Comparison of ENCODE assay signal across 8 cellular contexts in the genomic region with DNA sequence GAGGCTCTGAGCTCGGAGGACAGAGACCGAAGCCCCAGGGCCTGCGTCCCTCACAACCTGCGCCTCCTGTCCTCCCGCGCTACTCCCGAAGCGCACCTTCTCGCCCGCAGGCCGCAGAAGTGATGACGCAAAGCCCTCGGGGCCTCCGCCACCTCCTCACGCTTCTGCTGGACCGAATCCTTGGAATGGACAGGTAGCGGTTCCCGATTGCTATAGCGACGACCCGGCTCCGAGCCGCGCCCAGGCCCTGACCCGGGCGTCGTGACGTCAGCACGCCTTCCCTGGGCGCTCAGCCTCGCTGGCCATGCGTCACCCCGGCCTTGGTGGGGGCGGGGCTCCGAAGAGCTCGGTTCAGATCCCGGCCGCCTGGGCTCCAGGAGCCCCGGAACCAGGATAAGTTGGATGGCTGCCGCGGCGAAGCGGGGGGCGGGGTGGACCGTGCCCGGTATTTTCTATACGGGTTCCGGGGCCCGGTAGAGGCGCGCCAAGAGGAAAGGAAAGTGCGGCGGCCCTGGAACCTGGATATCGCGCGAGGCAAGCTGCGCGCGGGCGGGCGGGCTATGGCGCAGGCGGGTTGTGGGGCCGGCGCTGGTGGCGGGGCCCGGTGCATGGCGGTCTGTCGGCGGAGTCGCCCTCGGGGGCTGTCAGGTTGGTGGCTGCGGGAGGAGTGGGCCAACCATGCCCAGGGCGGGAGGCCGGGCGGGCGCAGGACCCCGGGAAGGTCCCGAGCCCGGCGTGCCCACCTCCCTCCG. TPM values are rescaled to one million over a fixed set of nuclear protein-coding genes. Genes with fewer than 3 reads are reported as not detected.
A peak's percentile ranks its signal among the peaks of the same experiment; 100 is the strongest.
DNase-seq lines count a peak whose midpoint lies in the region; ATAC-seq and TF ChIP-seq lines count a peak whose summit lies in the region.

A gene (plus strand): TSS at position 542 of the 752 bp plus-strand sequence. CDS start 21,417 bp downstream, outside the sequence.

- peaks cover 6 to 19% (median 12%) of the 10 kb centered on the region in 4 donors for H3K4me1 ChIP-seq in liver (ENCODE audit: control insufficient read depth in 4 of 4, insufficient read depth in 4 of 4, low read length in 3 of 4)

- peak in 1 of 2 donors; percentile 10 for TF ChIP-seq RAD21 in liver (IDR thresholded peaks at IDR 0.05)

- H3K9me3 ChIP-seq in liver (ENCODE audit: control insufficient read depth in 4 of 4, low read length in 3 of 4): no peaks in the 10 kb centered on the region

- WGBS in liver: under 1% methylated on average over 82 of the region's 82 CpGs

- no peaks in the 10 kb centered on the region for H3K36me3 ChIP-seq in liver (ENCODE audit: control insufficient read depth in 4 of 4, insufficient read depth in 3 of 4, low read depth in 1 of 4, low read length in 3 of 4)

- no peaks in the 10 kb centered on the region for H3K27me3 ChIP-seq in liver (ENCODE audit: control insufficient read depth in 4 of 4, insufficient read depth in 4 of 4, low read length in 3 of 4)

- H3K9ac ChIP-seq in liver (ENCODE audit: low read depth in 1 of 2, low read length in 2 of 2): peak within 1 kb of the TSS; percentile 75 to 90

- peak; percentile 84 for ATAC-seq in GM19372 (IDR thresholded peaks at IDR 0.05; ENCODE audit: low read depth, unreplicated experiment)
- ATAC-seq in HG03565 (IDR thresholded peaks at IDR 0.05; ENCODE audit: unreplicated experiment): peak; percentile 71

- DNase-seq in C1 segment of cervical spinal cord (lab: John Stamatoyannopoulos, UW) (peak; percentile 79 to 98 (median 94)), NCI-H774 (lab: John Stamatoyannopoulos, UW) (peak; percentile 97), dermis blood vessel endothelial cell (peak; percentile 96)
- DNase-seq in activated CD4-positive, alpha-beta T cell treated with anti-CD3 and anti-CD28 coated beads, Interleukin-2, amount 50 U/mL, for 4 hours: peak; percentile 85 to 89
- DNase-seq in stimulated activated CD4-positive, alpha-beta T cell treated with anti-CD3 and anti-CD28 coated beads, Interleukin-4, amount 100 ng/mL, for 24 hours: peak; percentile 93

- H3K27ac ChIP-seq in liver (ENCODE audit: low read depth in 1 of 2, low read length in 2 of 2): peak within 1 kb of the TSS; percentile 95 to 98

- TF ChIP-seq CTCF in liver (IDR thresholded peaks at IDR 0.05; ENCODE audit: low read depth, low read length, missing input control): no peak

- H3K4me3 ChIP-seq in liver (ENCODE audit: low read depth in 1 of 3, low read length in 3 of 3): peak within 1 kb of the TSS; percentile 72 to 92 (median 79)

TF ChIP-seq in liver, 16 proteins besides CTCF, POLR2A, EP300 and RAD21:
- TF ChIP-seq, protein P1, sequence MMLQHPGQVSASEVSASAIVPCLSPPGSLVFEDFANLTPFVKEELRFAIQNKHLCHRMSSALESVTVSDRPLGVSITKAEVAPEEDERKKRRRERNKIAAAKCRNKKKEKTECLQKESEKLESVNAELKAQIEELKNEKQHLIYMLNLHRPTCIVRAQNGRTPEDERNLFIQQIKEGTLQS (IDR thresholded peaks at IDR 0.05): peak; percentile 73
- TF ChIP-seq RXRA (IDR thresholded peaks at IDR 0.05) (peak in 1 of 2 donors; percentile 61), HNF4G (IDR thresholded peaks at IDR 0.05) (no peak), FOXA2 (IDR thresholded peaks at IDR 0.05) (no peak), EGR1 (IDR thresholded peaks at IDR 0.05; ENCODE audit: low read depth in 2 of 2) (peak in 1 of 2 donors; percentile 68), SP1 (IDR thresholded peaks at IDR 0.05) (peak; percentile 79), FOXA1 (IDR thresholded peaks at IDR 0.05) (no peak), NR2F2 (IDR thresholded peaks at IDR 0.05) (peak; percentile 65), TAF1 (conservative IDR thresholded peaks at IDR 0.05) (no peak), GABPA (IDR thresholded peaks at IDR 0.05 in 1 of 2, conservative IDR thresholded peaks at IDR 0.05 in 1 of 2) (peak in 1 of 2 donors; percentile 47), YY1 (IDR thresholded peaks at IDR 0.05) (peak; percentile 52), HNF4A (conservative IDR thresholded peaks at IDR 0.05) (peak; percentile 16 to 42), JUND (IDR thresholded peaks at IDR 0.05) (peak; percentile 80 to 82)
- TF ChIP-seq, protein P2, sequence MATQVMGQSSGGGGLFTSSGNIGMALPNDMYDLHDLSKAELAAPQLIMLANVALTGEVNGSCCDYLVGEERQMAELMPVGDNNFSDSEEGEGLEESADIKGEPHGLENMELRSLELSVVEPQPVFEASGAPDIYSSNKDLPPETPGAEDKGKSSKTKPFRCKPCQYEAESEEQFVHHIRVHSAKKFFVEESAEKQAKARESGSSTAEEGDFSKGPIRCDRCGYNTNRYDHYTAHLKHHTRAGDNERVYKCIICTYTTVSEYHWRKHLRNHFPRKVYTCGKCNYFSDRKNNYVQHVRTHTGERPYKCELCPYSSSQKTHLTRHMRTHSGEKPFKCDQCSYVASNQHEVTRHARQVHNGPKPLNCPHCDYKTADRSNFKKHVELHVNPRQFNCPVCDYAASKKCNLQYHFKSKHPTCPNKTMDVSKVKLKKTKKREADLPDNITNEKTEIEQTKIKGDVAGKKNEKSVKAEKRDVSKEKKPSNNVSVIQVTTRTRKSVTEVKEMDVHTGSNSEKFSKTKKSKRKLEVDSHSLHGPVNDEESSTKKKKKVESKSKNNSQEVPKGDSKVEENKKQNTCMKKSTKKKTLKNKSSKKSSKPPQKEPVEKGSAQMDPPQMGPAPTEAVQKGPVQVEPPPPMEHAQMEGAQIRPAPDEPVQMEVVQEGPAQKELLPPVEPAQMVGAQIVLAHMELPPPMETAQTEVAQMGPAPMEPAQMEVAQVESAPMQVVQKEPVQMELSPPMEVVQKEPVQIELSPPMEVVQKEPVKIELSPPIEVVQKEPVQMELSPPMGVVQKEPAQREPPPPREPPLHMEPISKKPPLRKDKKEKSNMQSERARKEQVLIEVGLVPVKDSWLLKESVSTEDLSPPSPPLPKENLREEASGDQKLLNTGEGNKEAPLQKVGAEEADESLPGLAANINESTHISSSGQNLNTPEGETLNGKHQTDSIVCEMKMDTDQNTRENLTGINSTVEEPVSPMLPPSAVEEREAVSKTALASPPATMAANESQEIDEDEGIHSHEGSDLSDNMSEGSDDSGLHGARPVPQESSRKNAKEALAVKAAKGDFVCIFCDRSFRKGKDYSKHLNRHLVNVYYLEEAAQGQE (IDR thresholded peaks at IDR 0.05): peak; percentile 76
- TF ChIP-seq, protein P3, sequence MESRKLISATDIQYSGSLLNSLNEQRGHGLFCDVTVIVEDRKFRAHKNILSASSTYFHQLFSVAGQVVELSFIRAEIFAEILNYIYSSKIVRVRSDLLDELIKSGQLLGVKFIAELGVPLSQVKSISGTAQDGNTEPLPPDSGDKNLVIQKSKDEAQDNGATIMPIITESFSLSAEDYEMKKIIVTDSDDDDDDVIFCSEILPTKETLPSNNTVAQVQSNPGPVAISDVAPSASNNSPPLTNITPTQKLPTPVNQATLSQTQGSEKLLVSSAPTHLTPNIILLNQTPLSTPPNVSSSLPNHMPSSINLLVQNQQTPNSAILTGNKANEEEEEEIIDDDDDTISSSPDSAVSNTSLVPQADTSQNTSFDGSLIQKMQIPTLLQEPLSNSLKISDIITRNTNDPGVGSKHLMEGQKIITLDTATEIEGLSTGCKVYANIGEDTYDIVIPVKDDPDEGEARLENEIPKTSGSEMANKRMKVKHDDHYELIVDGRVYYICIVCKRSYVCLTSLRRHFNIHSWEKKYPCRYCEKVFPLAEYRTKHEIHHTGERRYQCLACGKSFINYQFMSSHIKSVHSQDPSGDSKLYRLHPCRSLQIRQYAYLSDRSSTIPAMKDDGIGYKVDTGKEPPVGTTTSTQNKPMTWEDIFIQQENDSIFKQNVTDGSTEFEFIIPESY (IDR thresholded peaks at IDR 0.05): no peak
- TF ChIP-seq, protein P4, sequence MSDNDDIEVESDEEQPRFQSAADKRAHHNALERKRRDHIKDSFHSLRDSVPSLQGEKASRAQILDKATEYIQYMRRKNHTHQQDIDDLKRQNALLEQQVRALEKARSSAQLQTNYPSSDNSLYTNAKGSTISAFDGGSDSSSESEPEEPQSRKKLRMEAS (IDR thresholded peaks at IDR 0.05): peak; percentile 6

RNA-seq across cellular contexts. Expression of the gene that starts here (rescaled TPM):
- total RNA-seq in dermis blood vessel endothelial cell: 27.7 and 32.0 TPM in 2 replicates
- total RNA-seq in liver: 10 to 100 TPM; 10.6 to 18.4 TPM
- 10 to 100 TPM; 11.5 to 13.3 TPM for polyA plus RNA-seq in liver

Comparison
In these comparisons a context has a peak if more than half of its experiments do, and no peak if none do; other contexts are left out.
1. Peak in every context shown above with its lines: DNase-seq, ATAC-seq, H3K4me3 ChIP-seq and H3K27ac ChIP-seq.